22 cellular contexts compared by ENCODE assay signal in genomic region chr14:99460793-99461192, GRCh38. TPM values are rescaled to one million over a fixed set of nuclear protein-coding genes. Genes with fewer than 3 reads are reported as not detected.
DNase-seq lines count a peak whose midpoint lies in the region; ATAC-seq and TF ChIP-seq lines count a peak whose summit lies in the region.
"Had no signal": no experiment of that assay in that cellular context is flagged by ENCODE, and none has a peak within 500 bp of the region (broad histone marks: within the 10 kb centered on the region; RNA-seq: fewer than 3 reads in every experiment).

No MANE protein-coding gene starts in this region.

- no peaks in the 10 kb centered on the region for H3K9me3 Mint-ChIP-seq in activated naive CD8-positive, alpha-beta T cell treated with anti-CD3 and anti-CD28 coated beads, Interleukin-2, amount 50 U/mL, for 24 hours
- H3K9me3 Mint-ChIP-seq in activated naive CD8-positive, alpha-beta T cell treated with anti-CD3 and anti-CD28 coated beads for 36 hours = no peaks in the 10 kb centered on the region
- H3K9me3 Mint-ChIP-seq in type B pancreatic cell = no peaks in the 10 kb centered on the region
- H3K9me3 Mint-ChIP-seq: activated B cell treated with CpG ODN at 0.5 μM for 24 hours had no signal

- no peak for TF ChIP-seq CTCF in type B pancreatic cell (conservative IDR thresholded peaks at IDR 0.05)

- ATAC-seq in activated naive CD8-positive, alpha-beta T cell treated with anti-CD3 and anti-CD28 coated beads, Interleukin-2, amount 50 U/mL, for 24 hours = peak; percentile 20
- ATAC-seq: left colon had no signal

- H3K4me3 Mint-ChIP-seq in activated naive CD8-positive, alpha-beta T cell treated with anti-CD3 and anti-CD28 coated beads, Interleukin-2, amount 50 U/mL, for 24 hours = no peak overlapping the region
- no peak overlapping the region for H3K4me3 Mint-ChIP-seq in activated naive CD8-positive, alpha-beta T cell treated with anti-CD3 and anti-CD28 coated beads for 36 hours
- no peak overlapping the region for H3K4me3 Mint-ChIP-seq in type B pancreatic cell
- H3K4me3 Mint-ChIP-seq: activated B cell treated with CpG ODN at 0.5 μM for 24 hours had no signal

- H3K36me3 Mint-ChIP-seq in activated naive CD8-positive, alpha-beta T cell treated with anti-CD3 and anti-CD28 coated beads, Interleukin-2, amount 50 U/mL, for 24 hours (ENCODE audit: low read depth) = peaks cover 31% of the 10 kb centered on the region
- peaks cover 12% of the 10 kb centered on the region for H3K36me3 Mint-ChIP-seq in activated naive CD8-positive, alpha-beta T cell treated with anti-CD3 and anti-CD28 coated beads for 36 hours
- H3K36me3 Mint-ChIP-seq in type B pancreatic cell = peaks cover 41% of the 10 kb centered on the region

- no peaks in the 10 kb centered on the region for H3K4me1 Mint-ChIP-seq in activated naive CD8-positive, alpha-beta T cell treated with anti-CD3 and anti-CD28 coated beads, Interleukin-2, amount 50 U/mL, for 24 hours
- H3K4me1 Mint-ChIP-seq in activated naive CD8-positive, alpha-beta T cell treated with anti-CD3 and anti-CD28 coated beads for 36 hours = no peaks in the 10 kb centered on the region
- H3K4me1 Mint-ChIP-seq in type B pancreatic cell (ENCODE audit: unreplicated experiment) = peaks cover 12% of the 10 kb centered on the region

- DNase-seq in activated naive CD8-positive, alpha-beta T cell treated with anti-CD3 and anti-CD28 coated beads, Interleukin-2, amount 50 U/mL, for 24 hours = no peak
- DNase-seq in activated naive CD8-positive, alpha-beta T cell treated with anti-CD3 and anti-CD28 coated beads for 36 hours = no peak
- DNase-seq in amniotic epithelial cell (ENCODE audit: low read depth) = peak; percentile 75
- peak; percentile 35 for DNase-seq in iPS-NIHi11 (ENCODE audit: low spot score)
- no peak for DNase-seq in type B pancreatic cell (ENCODE audit: extremely low spot score, unreplicated experiment)
- DNase-seq in activated CD4-positive, alpha-beta T cell treated with anti-CD3 and anti-CD28 coated beads, Interleukin-2, amount 50 U/mL, for 48 hours = no peak
- no peak for DNase-seq in NK-92 treated with Interleukin-12 subunit alpha and Interleukin-12 subunit beta, amount 100 ng/mL, for 24 hours (lab: John Stamatoyannopoulos, UW)
- DNase-seq in SKM-1 treated with dmso at 0.1 percent for 144 hours (lab: John Stamatoyannopoulos, UW; ENCODE audit: unreplicated experiment) = no peak
- DNase-seq: activated B cell treated with CpG ODN at 0.5 μM for 24 hours; adrenal gland; C1 segment of cervical spinal cord; central memory CD4-positive, alpha-beta T cell; DMS 273 treated with DMSO at 0.1 percent for 48 hours; effector memory CD4-positive, alpha-beta T cell; GDM1; left colon; NCI-H187 treated with DMSO at 0.1 percent for 48 hours; occipital lobe; SHP77; stimulated activated CD4-positive, alpha-beta T cell treated with anti-CD3 and anti-CD28 coated beads, Interleukin-15, amount 100 ng/mL, for 24 hours; stimulated activated naive CD4-positive, alpha-beta T cell; tibial artery had no signal

- no peaks in the 10 kb centered on the region for H3K27me3 Mint-ChIP-seq in activated naive CD8-positive, alpha-beta T cell treated with anti-CD3 and anti-CD28 coated beads, Interleukin-2, amount 50 U/mL, for 24 hours
- H3K27me3 Mint-ChIP-seq in activated naive CD8-positive, alpha-beta T cell treated with anti-CD3 and anti-CD28 coated beads for 36 hours = no peaks in the 10 kb centered on the region
- no peaks in the 10 kb centered on the region for H3K27me3 Mint-ChIP-seq in type B pancreatic cell
- H3K27me3 Mint-ChIP-seq: activated B cell treated with CpG ODN at 0.5 μM for 24 hours had no signal

- H3K27ac Mint-ChIP-seq in activated naive CD8-positive, alpha-beta T cell treated with anti-CD3 and anti-CD28 coated beads, Interleukin-2, amount 50 U/mL, for 24 hours = no peak overlapping the region
- H3K27ac Mint-ChIP-seq in activated naive CD8-positive, alpha-beta T cell treated with anti-CD3 and anti-CD28 coated beads for 36 hours = no peak overlapping the region
- H3K27ac Mint-ChIP-seq in type B pancreatic cell = peak overlapping the region; percentile 19
- H3K27ac Mint-ChIP-seq: activated B cell treated with CpG ODN at 0.5 μM for 24 hours had no signal

RNA-seq across cellular contexts. Expression of gene SETD3, which starts 19.9 kb away (rescaled TPM):
- total RNA-seq in activated naive CD8-positive, alpha-beta T cell treated with anti-CD3 and anti-CD28 coated beads for 36 hours = 10 to 100 TPM; 52.6 to 54.5 TPM
- 50.2 and 52.7 TPM in 2 replicates for total RNA-seq in type B pancreatic cell (ENCODE audit: low replicate concordance)

RNA-seq across cellular contexts. Expression of gene CCNK, which starts 20.4 kb away (rescaled TPM):
- total RNA-seq in activated naive CD8-positive, alpha-beta T cell treated with anti-CD3 and anti-CD28 coated beads for 36 hours = 100 to 1,000 TPM; 103 to 108 TPM
- total RNA-seq in type B pancreatic cell (ENCODE audit: low replicate concordance) = 66.2 and 84.0 TPM in 2 replicates

Comparison
In these comparisons a context has a peak if more than half of its experiments do, and no peak if none do; other contexts are left out.
1. DNase-seq: peak in amniotic epithelial cell (single experiment) and iPS-NIHi11 (single experiment); none in activated naive CD8-positive, alpha-beta T cell treated with anti-CD3 and anti-CD28 coated beads, Interleukin-2, amount 50 U/mL, for 24 hours (single experiment), activated naive CD8-positive, alpha-beta T cell treated with anti-CD3 and anti-CD28 coated beads for 36 hours (single experiment), type B pancreatic cell (single experiment), activated CD4-positive, alpha-beta T cell treated with anti-CD3 and anti-CD28 coated beads, Interleukin-2, amount 50 U/mL, for 48 hours (0 of 2), NK-92 treated with Interleukin-12 subunit alpha and Interleukin-12 subunit beta, amount 100 ng/mL, for 24 hours (single experiment) and SKM-1 treated with dmso at 0.1 percent for 144 hours (single experiment).